In genomic region chr9:3656224-3656623, GRCh38 we compare ENCODE assay signal across 20 cellular contexts.
"Had no signal": no experiment of that assay in that cellular context is flagged by ENCODE, and none has a peak within 500 bp of the region (broad histone marks: within the 10 kb centered on the region; RNA-seq: fewer than 3 reads in every experiment).

No MANE protein-coding gene starts in this region.

- DNase-seq: dorsolateral prefrontal cortex; effector CD8-positive, alpha-beta T cell; foreskin melanocyte; heart right ventricle; hypothalamus; kidney glomerular epithelial cell; mesendoderm; naive B cell; occipital lobe; pancreas; right cardiac atrium; small intestine; stimulated activated CD4-positive, alpha-beta T cell treated with anti-CD3 and anti-CD28 coated beads, Interleukin-12 subunit alpha, Interleukin-12 subunit beta, amount 100 ng/mL, for 4 hours; stimulated activated naive CD4-positive, alpha-beta T cell; stomach; substantia nigra; transverse colon had no signal

- H3K27me3 ChIP-seq: dorsolateral prefrontal cortex, heart right ventricle, pancreas, stomach, transverse colon had no signal

- H3K4me3 Mint-ChIP-seq: naive B cell, nephron had no signal

- H3K4me3 ChIP-seq: dorsolateral prefrontal cortex, heart right ventricle, pancreas, stomach, thoracic aorta, transverse colon had no signal

- H3K27ac Mint-ChIP-seq: naive B cell, nephron, progenitor cell of endocrine pancreas had no signal

- H3K9me3 Mint-ChIP-seq: naive B cell had no signal

- H3K4me1 ChIP-seq: heart right ventricle, pancreas, stomach, transverse colon had no signal

- ATAC-seq: heart right ventricle, pancreas, right cardiac atrium had no signal

- H3K27me3 Mint-ChIP-seq: naive B cell, progenitor cell of endocrine pancreas had no signal

- H3K9me3 ChIP-seq: heart right ventricle, pancreas, stomach, thoracic aorta, transverse colon had no signal

- H3K4me1 Mint-ChIP-seq: naive B cell had no signal

- H3K36me3 ChIP-seq: heart right ventricle, pancreas, stomach, thoracic aorta, transverse colon had no signal
